In genomic region chr4:55398966-55399365, GRCh38 we compare ENCODE assay signal across 9 cellular contexts. TPM values are rescaled to one million over a fixed set of nuclear protein-coding genes. Genes with fewer than 3 reads are reported as not detected.
DNase-seq lines count a peak whose midpoint lies in the region; ATAC-seq and TF ChIP-seq lines count a peak whose summit lies in the region.
"Had no signal": no experiment of that assay in that cellular context is flagged by ENCODE, and none has a peak within 500 bp of the region (broad histone marks: within the 10 kb centered on the region; RNA-seq: fewer than 3 reads in every experiment).

No MANE protein-coding gene starts in this region.

- H3K27me3 ChIP-seq in BLaER1 (no peaks in the 10 kb centered on the region), KMS-11 (ENCODE audit: insufficient read depth, low read depth) (no peaks in the 10 kb centered on the region), breast epithelium (no peaks in the 10 kb centered on the region)
- H3K27me3 ChIP-seq: Peyer's patch had no signal

- no peak for TF ChIP-seq POLR2A in breast epithelium (IDR thresholded peaks at IDR 0.05)

- TF ChIP-seq CTCF in KMS-11 (conservative IDR thresholded peaks at IDR 0.05; ENCODE audit: low read depth, low read length) (no peak), breast epithelium (IDR thresholded peaks at IDR 0.05) (no peak)

- H3K4me1 ChIP-seq in BLaER1: peaks cover 35% of the 10 kb centered on the region
- peaks cover 38% of the 10 kb centered on the region for H3K4me1 ChIP-seq in KMS-11 (ENCODE audit: low read depth, poor library complexity, severe bottlenecking)
- peaks cover 0 to 4% of the 10 kb centered on the region in 2 donors for H3K4me1 ChIP-seq in breast epithelium

- peaks cover 38% of the 10 kb centered on the region for H3K36me3 Mint-ChIP-seq in natural killer cell treated with Interleukin-12 subunit alpha and Interleukin-12 subunit beta and Interleukin-15 and Interleukin-18, amount 100 ng/mL, for 72 hours

- H4K20me1 ChIP-seq in BLaER1 (peaks cover 77% of the 10 kb centered on the region), KMS-11 (ENCODE audit: insufficient read depth) (peaks cover 15% of the 10 kb centered on the region)

- no peaks in the 10 kb centered on the region for H3K9me3 Mint-ChIP-seq in natural killer cell treated with Interleukin-12 subunit alpha and Interleukin-12 subunit beta and Interleukin-15 and Interleukin-18, amount 100 ng/mL, for 72 hours

- H3K79me2 ChIP-seq in KMS-11 (ENCODE audit: insufficient read depth, low read depth): peaks cover 61% of the 10 kb centered on the region

- H3K27ac ChIP-seq in BLaER1: no peak overlapping the region
- H3K27ac ChIP-seq in KMS-11: no peak overlapping the region
- peak overlapping the region; percentile 73 to 99 for H3K27ac ChIP-seq in breast epithelium

- no peak for ATAC-seq in natural killer cell treated with Interleukin-12 subunit alpha and Interleukin-12 subunit beta and Interleukin-15 and Interleukin-18, amount 100 ng/mL, for 72 hours

- H3K9me3 ChIP-seq in BLaER1 (no peaks in the 10 kb centered on the region), breast epithelium (no peaks in the 10 kb centered on the region)
- H3K9me3 ChIP-seq: Peyer's patch had no signal

- peaks cover 36% of the 10 kb centered on the region for H3K36me3 ChIP-seq in BLaER1
- no peaks in the 10 kb centered on the region; the same call in 1 of the 2 replicates for H3K36me3 ChIP-seq in KMS-11 (ENCODE audit: insufficient read depth)
- no peaks in the 10 kb centered on the region for H3K36me3 ChIP-seq in breast epithelium

- H3K4me2 ChIP-seq in BLaER1: peak overlapping the region; percentile 98
- peak overlapping the region; percentile 46 for H3K4me2 ChIP-seq in KMS-11

- intact Hi-C loops in breast epithelium (cut with DNase I; ENCODE audit: low total_unique reads): no loop called here

- H3K4me1 Mint-ChIP-seq in natural killer cell treated with Interleukin-12 subunit alpha and Interleukin-12 subunit beta and Interleukin-15 and Interleukin-18, amount 100 ng/mL, for 72 hours (ENCODE audit: low read depth in 2 of 2): peaks cover 42 to 52% of the 10 kb centered on the region in 2 donors

- no peak overlapping the region for H2AFZ ChIP-seq in KMS-11 (ENCODE audit: low read depth)

- DNase-seq in breast epithelium (ENCODE audit: low spot score in 2 of 2) (no peak), SW480 (ENCODE audit: low spot score) (no peak), SKM-1 (lab: John Stamatoyannopoulos, UW; ENCODE audit: unreplicated experiment) (no peak), LoVo (ENCODE audit: low spot score) (no peak), DMS79 (lab: John Stamatoyannopoulos, UW) (no peak)
- DNase-seq in natural killer cell treated with Interleukin-12 subunit alpha and Interleukin-12 subunit beta and Interleukin-15 and Interleukin-18, amount 100 ng/mL, for 72 hours (ENCODE audit: low spot score): no peak
- DNase-seq: Peyer's patch had no signal

- no peaks in the 10 kb centered on the region for H3K27me3 Mint-ChIP-seq in natural killer cell treated with Interleukin-12 subunit alpha and Interleukin-12 subunit beta and Interleukin-15 and Interleukin-18, amount 100 ng/mL, for 72 hours

- H3K27ac Mint-ChIP-seq in natural killer cell treated with Interleukin-12 subunit alpha and Interleukin-12 subunit beta and Interleukin-15 and Interleukin-18, amount 100 ng/mL, for 72 hours: peak overlapping the region; percentile 87 to 97

- no peak overlapping the region for H3K9ac ChIP-seq in BLaER1
- H3K9ac ChIP-seq in KMS-11: no peak overlapping the region

- H3K4me3 Mint-ChIP-seq in natural killer cell treated with Interleukin-12 subunit alpha and Interleukin-12 subunit beta and Interleukin-15 and Interleukin-18, amount 100 ng/mL, for 72 hours: peak overlapping the region; percentile 97

- H3K4me3 ChIP-seq in BLaER1 (no peak overlapping the region), KMS-11 (IDR thresholded peaks at IDR 0.05; ENCODE audit: insufficient read depth, low read depth, low read length) (peak overlapping the region; percentile 24), breast epithelium (peak overlapping the region; percentile 92 to 97 (median 94))

RNA-seq across cellular contexts. Expression of gene TMEM165, which starts 3.2 kb away (rescaled TPM):
- total RNA-seq in breast epithelium: 100 to 1,000 TPM; 165 to 386 (median 204) TPM
- 100 to 1,000 TPM; 134 to 157 TPM for total RNA-seq in natural killer cell treated with Interleukin-12 subunit alpha and Interleukin-12 subunit beta and Interleukin-15 and Interleukin-18, amount 100 ng/mL, for 72 hours

RNA-seq across cellular contexts. Expression of gene SRD5A3, which starts 52.9 kb away (rescaled TPM):
- 10 to 100 TPM; 13.9 to 20.3 (median 14.4) TPM for total RNA-seq in breast epithelium
- total RNA-seq in natural killer cell treated with Interleukin-12 subunit alpha and Interleukin-12 subunit beta and Interleukin-15 and Interleukin-18, amount 100 ng/mL, for 72 hours: 1 to 10 TPM; 7.2 to 7.3 TPM

Comparison
In these comparisons a context has a peak if more than half of its experiments do, and no peak if none do; other contexts are left out.
1. H3K27ac ChIP-seq: peak in breast epithelium (2 of 2); none in BLaER1 (single experiment) and KMS-11 (single experiment).